ENCODE assay signal across 1 cellular context in genomic region chr9:2418619-2419018, GRCh38.
TF ChIP-seq lines count a peak whose summit lies in the region.

No MANE protein-coding gene starts in this region.

TF ChIP-seq in HEK293, 187 proteins besides CTCF, POLR2A, EP300 and RAD21 (continued from another document):
- TF ChIP-seq ZNF362 (tag by site-specific recombination; IDR thresholded peaks at IDR 0.05) = peak; percentile 37; the same call in 1 of the 2 replicates
TF ChIP-seq in HEK293: peak in this region for 15.
